ENCODE assay signal across 8 cellular contexts in genomic region chr19:3129112-3129511, GRCh38. TPM values are rescaled to one million over a fixed set of nuclear protein-coding genes. Genes with fewer than 3 reads are reported as not detected.
DNase-seq lines count a peak whose midpoint lies in the region; ATAC-seq, FAIRE-seq and TF ChIP-seq lines count a peak whose summit lies in the region.

No MANE protein-coding gene starts in this region.

- peaks cover 4% of the 10 kb centered on the region for H3K4me1 Mint-ChIP-seq in neural progenitor cell
- peaks cover 27% of the 10 kb centered on the region for H3K4me1 Mint-ChIP-seq in activated CD4-positive, alpha-beta T cell treated with anti-CD3 and anti-CD28 coated beads, Interleukin-2, amount 10 ng/mL, durations not matched to agents 24 days and 14 days

- ATAC-seq in DND-41 (ENCODE audit: insufficient read depth, low read depth) = no peak
- ATAC-seq in GM12878 = no peak
- ATAC-seq in GM18502 (IDR thresholded peaks at IDR 0.05; ENCODE audit: poor library complexity, unreplicated experiment) = no peak
- ATAC-seq in GM21390 (IDR thresholded peaks at IDR 0.05; ENCODE audit: unreplicated experiment) = no peak

- H3K4me3 Mint-ChIP-seq in neural progenitor cell = no peak overlapping the region
- H3K4me3 Mint-ChIP-seq in activated CD4-positive, alpha-beta T cell treated with anti-CD3 and anti-CD28 coated beads, Interleukin-2, amount 10 ng/mL, durations not matched to agents 24 days and 14 days = no peak overlapping the region

- SMC1A ChIA-PET in GM12878 (lab: Charles Lee; ENCODE audit: uncharacterized antibody, unreplicated experiment) = interaction anchor here (0.8 to 3.3 kb wide), 7 partner anchors 8 to 36 kb away, joined by 3 to 35 read pairs (median 6); no protein-coding TSS in a partner anchor

- H3K9ac ChIP-seq in DND-41 (ENCODE audit: low read depth, low read length) = no peak overlapping the region
- no peak overlapping the region for H3K9ac ChIP-seq in GM12878 (ENCODE audit: control insufficient read depth, insufficient read depth, low read length)
- no peak overlapping the region for H3K9ac ChIP-seq in neural progenitor cell

- H3K27ac Mint-ChIP-seq in neural progenitor cell = no peak overlapping the region
- no peak overlapping the region for H3K27ac Mint-ChIP-seq in activated CD4-positive, alpha-beta T cell treated with anti-CD3 and anti-CD28 coated beads, Interleukin-2, amount 10 ng/mL, durations not matched to agents 24 days and 14 days

- H3K27ac ChIP-seq in DND-41 (ENCODE audit: low read length) (peak overlapping the region; percentile 98), GM12878 (ENCODE audit: control insufficient read depth, insufficient read depth) (no peak overlapping the region), neural progenitor cell (no peak overlapping the region)

- TF ChIP-seq RAD21 in GM12878 (IDR thresholded peaks at IDR 0.05; ENCODE audit: insufficient read depth, low read depth, low read length) = peak; percentile 27; the same call in 1 of the 2 replicates

- POLR2A ChIA-PET in GM12878 (lab: Charles Lee) = interaction anchor here (1.3 to 4.1 kb wide), 5 partner anchors 11 to 179 kb away, joined by 3 to 14 read pairs (median 4); partner anchors contain the start of gene S1PR4

- BruUV-seq in GM12878 (replicated peaks; lab: Mats Ljungman, UMichigan) = no TSS peak

- intact Hi-C loops in GM12878 (cut with micrococcal nuclease; ENCODE audit: unreplicated experiment) = loop anchor here (1.0 to 10.0 kb wide), 2 partner anchors 34 to 54 kb away; no protein-coding TSS in a partner anchor
- intact Hi-C loops in activated CD4-positive, alpha-beta T cell treated with anti-CD3 and anti-CD28 coated beads, Interleukin-2, amount 10 ng/mL, durations not matched to agents 24 days and 14 days (cut with micrococcal nuclease) = loop anchor here (1.0 kb wide), 1 partner anchor 34 kb away; no protein-coding TSS in a partner anchor

- no peaks in the 10 kb centered on the region for H3K9me3 Mint-ChIP-seq in neural progenitor cell
- no peaks in the 10 kb centered on the region for H3K9me3 Mint-ChIP-seq in activated CD4-positive, alpha-beta T cell treated with anti-CD3 and anti-CD28 coated beads, Interleukin-2, amount 10 ng/mL, durations not matched to agents 24 days and 14 days

- CTCF ChIA-PET in GM12878 (lab: Yijun Ruan, JAX) = interaction anchor here (0.7 to 6.7 kb wide), 19 partner anchors 9 to 481 kb away, joined by 3 to 117 read pairs (median 4); no protein-coding TSS in a partner anchor

- H3K4me3 ChIP-seq in DND-41 (ENCODE audit: low read depth in 1 of 2, low read length in 2 of 2) (no peak overlapping the region), GM12878 (no peak overlapping the region), neural progenitor cell (no peak overlapping the region)

- peaks cover 30% of the 10 kb centered on the region for H3K79me2 ChIP-seq in DND-41 (ENCODE audit: insufficient read depth, low read length)
- no peaks in the 10 kb centered on the region for H3K79me2 ChIP-seq in GM12878 (ENCODE audit: control insufficient read depth, insufficient read depth, low read length)
- H3K79me2 ChIP-seq in neural progenitor cell (ENCODE audit: low read depth) = no peaks in the 10 kb centered on the region

- in situ Hi-C loops in KBM-7 (cut with MboI; ENCODE audit: low pct_unique_long_range_greater_than_20kb, low sequenced_read_pairs) (no loop called here), GM12878 (cut with MboI) (no loop called here)

- H3K27me3 Mint-ChIP-seq in neural progenitor cell (ENCODE audit: insufficient read depth, low read depth) = peaks cover 14% of the 10 kb centered on the region
- peaks cover 7% of the 10 kb centered on the region for H3K27me3 Mint-ChIP-seq in activated CD4-positive, alpha-beta T cell treated with anti-CD3 and anti-CD28 coated beads, Interleukin-2, amount 10 ng/mL, durations not matched to agents 24 days and 14 days

- TF ChIP-seq EP300 in GM12878 (IDR thresholded peaks at IDR 0.05; ENCODE audit: borderline replicate concordance in 1 of 2, control insufficient read depth in 1 of 2, low read depth in 2 of 2, low read length in 2 of 2) = no peak

- peaks cover 4% of the 10 kb centered on the region for H3K9me3 ChIP-seq in DND-41 (ENCODE audit: insufficient read depth, low read length, severe bottlenecking)
- no peaks in the 10 kb centered on the region for H3K9me3 ChIP-seq in GM12878 (replicated peaks; ENCODE audit: control insufficient read depth, insufficient read depth, low read length)
- H3K9me3 ChIP-seq in neural progenitor cell (ENCODE audit: low read depth) = no peaks in the 10 kb centered on the region

- RAD21 ChIA-PET in GM12878 (lab: Charles Lee; ENCODE audit: unreplicated experiment) = interaction anchor here (0.8 to 1.7 kb wide), 8 partner anchors 9 to 179 kb away, joined by 3 to 11 read pairs (median 5); no protein-coding TSS in a partner anchor

- no peak for FAIRE-seq in GM12878 (lab: Jason Lieb, UNC)

- H3K36me3 Mint-ChIP-seq in neural progenitor cell = no peaks in the 10 kb centered on the region
- peaks cover 2% of the 10 kb centered on the region for H3K36me3 Mint-ChIP-seq in activated CD4-positive, alpha-beta T cell treated with anti-CD3 and anti-CD28 coated beads, Interleukin-2, amount 10 ng/mL, durations not matched to agents 24 days and 14 days (ENCODE audit: low read depth)

- H4K20me1 ChIP-seq in DND-41 (ENCODE audit: insufficient read depth, low read length) (no peaks in the 10 kb centered on the region), GM12878 (ENCODE audit: control insufficient read depth, insufficient read depth) (no peaks in the 10 kb centered on the region), neural progenitor cell (ENCODE audit: low read depth) (no peaks in the 10 kb centered on the region)

- TF ChIP-seq POLR2A in GM12878 (IDR thresholded peaks at IDR 0.05; ENCODE audit: low read depth, low read length) = no peak

- 0% methylated on average over 1 of the region's 1 CpG for WGBS in GM12878 (ENCODE audit: insufficient coverage, insufficient replicate concordance, low lambda C conversion rate, missing lambda C conversion rate)

- no peak for DNase-seq in DND-41
- DNase-seq in KBM-7 = peak; percentile 55
- DNase-seq in GM12878 (ENCODE audit: low read depth, low spot score) = no peak
- no peak for DNase-seq in neural progenitor cell (ENCODE audit: low spot score)
- DNase-seq in HuH-7.5 (ENCODE audit: low spot score) = no peak
- DNase-seq in activated CD4-positive, alpha-beta T cell treated with anti-CD3 and anti-CD28 coated beads, Interleukin-2, amount 10 ng/mL, durations not matched to agents 24 days and 14 days = no peak

- H3K4me1 ChIP-seq in DND-41 (ENCODE audit: insufficient read depth, low read length) (peaks cover 52% of the 10 kb centered on the region), GM12878 (ENCODE audit: control insufficient read depth, insufficient read depth, low read length) (peaks cover 31% of the 10 kb centered on the region), neural progenitor cell (no peaks in the 10 kb centered on the region)

- TF ChIP-seq CTCF in DND-41 (IDR thresholded peaks at IDR 0.05; ENCODE audit: borderline replicate concordance, extremely low read depth, low read length, poor library complexity, severe bottlenecking) (peak; percentile 62), GM12878 (IDR thresholded peaks at IDR 0.05 in 2 of 3, conservative IDR thresholded peaks at IDR 0.05 in 1 of 3; ENCODE audit: control insufficient read depth in 2 of 3, extremely low read depth in 1 of 3, insufficient read depth in 1 of 3, low read depth in 3 of 3, low read length in 3 of 3) (peak in 1 of 3 experiments; percentile 34; a peak in 2 of 6 replicates), neural progenitor cell (IDR thresholded peaks at IDR 0.05) (peak; percentile 54)

- H3K4me2 ChIP-seq in DND-41 (ENCODE audit: insufficient read depth, low read length) = no peak overlapping the region
- H3K4me2 ChIP-seq in GM12878 (ENCODE audit: control insufficient read depth, insufficient read depth) = no peak overlapping the region
- H3K4me2 ChIP-seq in neural progenitor cell = no peak overlapping the region

- no peaks in the 10 kb centered on the region for H3K27me3 ChIP-seq in DND-41 (ENCODE audit: insufficient read depth, low read length, poor library complexity)
- H3K27me3 ChIP-seq in GM12878 (replicated peaks in 1 of 2; ENCODE audit: control insufficient read depth in 2 of 2, insufficient read depth in 2 of 2, low read length in 1 of 2) = no peaks in the 10 kb centered on the region
- no peaks in the 10 kb centered on the region for H3K27me3 ChIP-seq in neural progenitor cell

- H3F3A ChIP-seq in neural progenitor cell (ENCODE audit: low read depth) = no peaks in the 10 kb centered on the region

- H2AFZ ChIP-seq in DND-41 (ENCODE audit: low read depth, low read length) (no peak overlapping the region), GM12878 (ENCODE audit: control insufficient read depth, low read depth, low read length) (no peak overlapping the region), neural progenitor cell (replicated peaks) (no peak overlapping the region)

- H3K36me3 ChIP-seq in DND-41 (ENCODE audit: insufficient read depth, low read length) = no peaks in the 10 kb centered on the region
- no peaks in the 10 kb centered on the region for H3K36me3 ChIP-seq in GM12878 (ENCODE audit: control insufficient read depth in 2 of 2, insufficient read depth in 2 of 2, low read length in 1 of 2)
- H3K36me3 ChIP-seq in neural progenitor cell = no peaks in the 10 kb centered on the region

RNA-seq across cellular contexts. Expression of gene GNA15, which starts 6.7 kb away (rescaled TPM):
- total RNA-seq in GM12878 (2013; cell fraction: nucleolus; rRNA removed) = 17.5 and 19.5 TPM in 2 replicates
- total RNA-seq in GM12878 (2014; rRNA removed) (16.7 and 18.0 TPM in 2 replicates), GM12878 (2014; rRNA removed; fragmentation: Illumina TruSeq; extraction: Trizol) (8.7 and 9.5 TPM in 2 replicates), GM12878 (2021) (16.2 and 16.9 TPM in 2 replicates), neural progenitor cell (ENCODE audit: low replicate concordance) (not detected in 2 replicates)
- polyA plus RNA-seq in GM12878 (2011; ENCODE audit: low read depth) = 1.9 TPM
- polyA plus RNA-seq in GM12878 (2011; rRNA removed) (10.2 and 16.6 TPM in 2 replicates), GM12878 (2014; fragmentation: Illumina TruSeq; extraction: Trizol) (2.5 and 7.3 TPM in 2 replicates), GM12878 (2014; fragmentation: Nextera tagmentation; extraction: Ambion mirVana) (1 to 10 TPM in 1 of 2 experiments, under 1 TPM in 1; 0.42 to 1.7 TPM), GM12878 (2014; rRNA removed) (13.0 and 13.8 TPM in 2 replicates), GM12878 (2016; fragmentation: Nextera tagmentation; extraction: Ambion mirVana) (10 to 100 TPM in 1 of 2 experiments, 1 to 10 TPM in 1; 8.7 to 10.1 TPM)
- polyA plus RNA-seq in GM12878 (2011; cell fraction: cytosol; rRNA removed) = 23.5 and 26.3 TPM in 2 replicates
- polyA plus RNA-seq in GM12878 (2011; cell fraction: nucleus; rRNA removed) = 16.4 and 17.5 TPM in 2 replicates
- 6.3 and 11.1 TPM in 2 replicates for polyA plus RNA-seq in GM12878 (2012)
- 13.3 and 23.2 TPM in 2 replicates for polyA minus RNA-seq in GM12878 (2011; rRNA and poly(A)+ RNA removed)
- polyA minus RNA-seq in GM12878 (2011; cell fraction: cytosol; rRNA and poly(A)+ RNA removed) = 10.2 and 11.1 TPM in 2 replicates
- polyA minus RNA-seq in GM12878 (2011; cell fraction: nucleus; rRNA and poly(A)+ RNA removed) = 4.6 and 6.2 TPM in 2 replicates
- 134 and 135 TPM in 2 replicates for total RNA-seq in activated CD4-positive, alpha-beta T cell treated with anti-CD3 and anti-CD28 coated beads, Interleukin-2, amount 10 ng/mL, durations not matched to agents 24 days and 14 days

RNA-seq across cellular contexts. Expression of gene GNA11, which starts 35.0 kb away (rescaled TPM):
- total RNA-seq in GM12878 (2013; cell fraction: nucleolus; rRNA removed) = 5.3 and 6.9 TPM in 2 replicates
- total RNA-seq in GM12878 (2014; rRNA removed) (5.0 and 6.8 TPM in 2 replicates), GM12878 (2014; rRNA removed; fragmentation: Illumina TruSeq; extraction: Trizol) (3.0 and 4.7 TPM in 2 replicates), GM12878 (2021) (9.7 and 10.6 TPM in 2 replicates), neural progenitor cell (ENCODE audit: low replicate concordance) (12.4 and 19.5 TPM in 2 replicates)
- 3.1 TPM for polyA plus RNA-seq in GM12878 (2011; ENCODE audit: low read depth)
- polyA plus RNA-seq in GM12878 (2011; rRNA removed) (1.1 and 1.6 TPM in 2 replicates), GM12878 (2014; fragmentation: Illumina TruSeq; extraction: Trizol) (7.5 and 7.9 TPM in 2 replicates), GM12878 (2014; fragmentation: Nextera tagmentation; extraction: Ambion mirVana) (under 1 TPM; 0.07 to 0.21 TPM), GM12878 (2014; rRNA removed) (5.5 and 6.4 TPM in 2 replicates), GM12878 (2016; fragmentation: Nextera tagmentation; extraction: Ambion mirVana) (1 to 10 TPM; 1.9 to 2.2 TPM)
- polyA plus RNA-seq in GM12878 (2011; cell fraction: cytosol; rRNA removed) = 3.6 and 4.8 TPM in 2 replicates
- 6.0 and 6.4 TPM in 2 replicates for polyA plus RNA-seq in GM12878 (2011; cell fraction: nucleus; rRNA removed)
- 5.0 and 5.7 TPM in 2 replicates for polyA plus RNA-seq in GM12878 (2012)
- 5.2 and 7.8 TPM in 2 replicates for polyA minus RNA-seq in GM12878 (2011; rRNA and poly(A)+ RNA removed)
- 1.6 and 2.8 TPM in 2 replicates for polyA minus RNA-seq in GM12878 (2011; cell fraction: cytosol; rRNA and poly(A)+ RNA removed)
- polyA minus RNA-seq in GM12878 (2011; cell fraction: nucleus; rRNA and poly(A)+ RNA removed) = 0.60 and 2.1 TPM in 2 replicates
- total RNA-seq in activated CD4-positive, alpha-beta T cell treated with anti-CD3 and anti-CD28 coated beads, Interleukin-2, amount 10 ng/mL, durations not matched to agents 24 days and 14 days = 7.4 and 10.1 TPM in 2 replicates

RNA-seq across cellular contexts. Expression of gene S1PR4, which starts 49.5 kb away (rescaled TPM):
- 25.9 and 29.4 TPM in 2 replicates for total RNA-seq in GM12878 (2013; cell fraction: nucleolus; rRNA removed)
- total RNA-seq in GM12878 (2014; rRNA removed) (50.1 and 57.7 TPM in 2 replicates), GM12878 (2014; rRNA removed; fragmentation: Illumina TruSeq; extraction: Trizol) (4.7 and 6.1 TPM in 2 replicates), GM12878 (2021) (32.4 and 33.7 TPM in 2 replicates), neural progenitor cell (ENCODE audit: low replicate concordance) (not detected in 2 replicates)
- polyA plus RNA-seq in GM12878 (2011; ENCODE audit: low read depth) = 5.5 TPM
- polyA plus RNA-seq in GM12878 (2011; rRNA removed) (not detected in 2 replicates), GM12878 (2014; fragmentation: Illumina TruSeq; extraction: Trizol) (0.54 TPM in 1 of 2 replicates, not detected in the other), GM12878 (2014; fragmentation: Nextera tagmentation; extraction: Ambion mirVana) (1 to 10 TPM in 1 of 2 experiments, under 1 TPM in 1; 0.19 to 1.2 TPM), GM12878 (2014; rRNA removed) (35.7 and 44.5 TPM in 2 replicates), GM12878 (2016; fragmentation: Nextera tagmentation; extraction: Ambion mirVana) (10 to 100 TPM; 42.2 to 43.3 TPM)
- polyA plus RNA-seq in GM12878 (2011; cell fraction: cytosol; rRNA removed) = 0.04 TPM in 1 of 2 replicates, not detected in the other
- polyA plus RNA-seq in GM12878 (2011; cell fraction: nucleus; rRNA removed) = 0.26 and 0.33 TPM in 2 replicates
- 20.4 and 25.5 TPM in 2 replicates for polyA plus RNA-seq in GM12878 (2012)
- not detected in 2 replicates for polyA minus RNA-seq in GM12878 (2011; rRNA and poly(A)+ RNA removed)
- not detected in 2 replicates for polyA minus RNA-seq in GM12878 (2011; cell fraction: cytosol; rRNA and poly(A)+ RNA removed)
- polyA minus RNA-seq in GM12878 (2011; cell fraction: nucleus; rRNA and poly(A)+ RNA removed) = 0.29 TPM in 1 of 2 replicates, not detected in the other
- 41.8 and 43.7 TPM in 2 replicates for total RNA-seq in activated CD4-positive, alpha-beta T cell treated with anti-CD3 and anti-CD28 coated beads, Interleukin-2, amount 10 ng/mL, durations not matched to agents 24 days and 14 days

RNA-seq across cellular contexts. Expression of gene NCLN, which starts 56.6 kb away (rescaled TPM):
- 37.3 and 45.2 TPM in 2 replicates for total RNA-seq in GM12878 (2013; cell fraction: nucleolus; rRNA removed)
- 35.0 and 43.0 TPM in 2 replicates for total RNA-seq in GM12878 (2014; rRNA removed)
- 14.5 and 18.6 TPM in 2 replicates for total RNA-seq in GM12878 (2014; rRNA removed; fragmentation: Illumina TruSeq; extraction: Trizol)
- 69.2 and 79.1 TPM in 2 replicates for total RNA-seq in GM12878 (2021)
- 8.1 TPM for polyA plus RNA-seq in GM12878 (2011; ENCODE audit: low read depth)
- polyA plus RNA-seq in GM12878 (2011; rRNA removed) = 10.7 and 29.5 TPM in 2 replicates
- 38.7 and 57.3 TPM in 2 replicates for polyA plus RNA-seq in GM12878 (2011; cell fraction: cytosol; rRNA removed)
- 95.1 and 119 TPM in 2 replicates for polyA plus RNA-seq in GM12878 (2011; cell fraction: nucleus; rRNA removed)
- polyA plus RNA-seq in GM12878 (2012) = 36.4 and 40.2 TPM in 2 replicates
- 2.3 and 11.6 TPM in 2 replicates for polyA plus RNA-seq in GM12878 (2014; fragmentation: Illumina TruSeq; extraction: Trizol)
- 1 to 10 TPM; 2.2 to 7.2 TPM for polyA plus RNA-seq in GM12878 (2014; fragmentation: Nextera tagmentation; extraction: Ambion mirVana)
- 42.6 and 64.0 TPM in 2 replicates for polyA plus RNA-seq in GM12878 (2014; rRNA removed)
- 10 to 100 TPM; 71.8 to 75.2 TPM for polyA plus RNA-seq in GM12878 (2016; fragmentation: Nextera tagmentation; extraction: Ambion mirVana)
- 28.0 and 50.8 TPM in 2 replicates for polyA minus RNA-seq in GM12878 (2011; rRNA and poly(A)+ RNA removed)
- polyA minus RNA-seq in GM12878 (2011; cell fraction: cytosol; rRNA and poly(A)+ RNA removed) = 25.0 and 25.9 TPM in 2 replicates
- polyA minus RNA-seq in GM12878 (2011; cell fraction: nucleus; rRNA and poly(A)+ RNA removed) = 12.5 and 24.5 TPM in 2 replicates
- 12.2 and 50.8 TPM in 2 replicates for total RNA-seq in neural progenitor cell (ENCODE audit: low replicate concordance)
- 114 and 116 TPM in 2 replicates for total RNA-seq in activated CD4-positive, alpha-beta T cell treated with anti-CD3 and anti-CD28 coated beads, Interleukin-2, amount 10 ng/mL, durations not matched to agents 24 days and 14 days
